ENCODE assay signal across 1 cellular context in genomic region chr14:77313374-77313773, GRCh38.
TF ChIP-seq lines count a peak whose summit lies in the region.

No MANE protein-coding gene starts in this region.

TF ChIP-seq in WTC11, 78 proteins besides CTCF, POLR2A, EP300 and RAD21 (continued from another document):
- TF ChIP-seq AFF4 (CRISPR knock-in tag; IDR thresholded peaks at IDR 0.05; ENCODE audit: borderline replicate concordance) (no peak), ZNF317 (CRISPR knock-in tag; IDR thresholded peaks at IDR 0.05; ENCODE audit: borderline replicate concordance, low read depth) (no peak), JUN (CRISPR knock-in tag; IDR thresholded peaks at IDR 0.05) (no peak), AR (CRISPR knock-in tag; IDR thresholded peaks at IDR 0.05) (no peak), ZMAT4 (CRISPR knock-in tag; IDR thresholded peaks at IDR 0.05) (no peak), MXD4 (CRISPR knock-in tag; IDR thresholded peaks at IDR 0.05; ENCODE audit: borderline replicate concordance) (no peak), HMGA2 (CRISPR knock-in tag; IDR thresholded peaks at IDR 0.05) (no peak)
